In genomic region chr10:68901106-68901927, GRCh38 we compare ENCODE assay signal across 8 cellular contexts. TPM values are rescaled to one million over a fixed set of nuclear protein-coding genes. Genes with fewer than 3 reads are reported as not detected.
DNase-seq lines count a peak whose midpoint lies in the region; ATAC-seq and TF ChIP-seq lines count a peak whose summit lies in the region.

Gene DDX50 (plus strand): TSS chr10:68901315. CDS start chr10:68901385, 70 bp downstream.

- intact Hi-C loops in CD14-positive monocyte (cut with micrococcal nuclease): loop anchor here in 1 of 2 donors (2.0 to 5.0 kb wide), 2 partner anchors 55 to 179 kb away; partner anchors contain the start of genes CCAR1 and DDX21
- intact Hi-C loops in dendritic cell treated with granulocyte-macrophage colony-stimulating factor and Interleukin-4, amounts not matched to agents 40 ng/mL and 50 ng/mL, for 4 days (cut with micrococcal nuclease): loop anchor here (5.0 to 10.0 kb wide), 4 partner anchors 56 to 567 kb away; partner anchors contain the start of genes DDX21, HNRNPH3, PBLD and RUFY2
- intact Hi-C loops in left lung (cut with DNase I): no loop called here

- H3K27me3 Mint-ChIP-seq in CD14-positive monocyte (ENCODE audit: low read depth in 3 of 3): peaks cover 0 to 2% (median 0%) of the 10 kb centered on the region in 3 donors
- H3K27me3 Mint-ChIP-seq in dendritic cell treated with granulocyte-macrophage colony-stimulating factor and Interleukin-4, amounts not matched to agents 40 ng/mL and 50 ng/mL, for 4 days: peaks cover 8% of the 10 kb centered on the region

- no peaks in the 10 kb centered on the region for H3K9me3 ChIP-seq in left lung

- DNase-seq in CD14-positive monocyte (ENCODE audit: low spot score): peak; percentile 97
- DNase-seq in NCI-H774 (lab: John Stamatoyannopoulos, UW): peak; percentile 98
- peak; percentile 93 to 94 for DNase-seq in activated CD4-positive, alpha-beta T cell treated with anti-CD3 and anti-CD28 coated beads, Interleukin-2, amount 50 U/mL, for 4 hours
- peak; percentile 98 for DNase-seq in left lung
- DNase-seq in stimulated activated CD4-positive, alpha-beta T cell treated with anti-CD3 and anti-CD28 coated beads, Interleukin-4, amount 100 ng/mL, for 1 hour: peak; percentile 91

- peak within 1 kb of the TSS; percentile 99 for H3K27ac ChIP-seq in left lung

- peaks cover 29% of the 10 kb centered on the region for H3K4me1 Mint-ChIP-seq in CD14-positive monocyte
- peaks cover 34% of the 10 kb centered on the region for H3K4me1 Mint-ChIP-seq in dendritic cell treated with granulocyte-macrophage colony-stimulating factor and Interleukin-4, amounts not matched to agents 40 ng/mL and 50 ng/mL, for 4 days (ENCODE audit: low read depth)

- no peaks in the 10 kb centered on the region for H3K9me3 Mint-ChIP-seq in CD14-positive monocyte
- H3K9me3 Mint-ChIP-seq in dendritic cell treated with granulocyte-macrophage colony-stimulating factor and Interleukin-4, amounts not matched to agents 40 ng/mL and 50 ng/mL, for 4 days: no peaks in the 10 kb centered on the region

- H3K36me3 ChIP-seq in left lung: no peaks in the 10 kb centered on the region

- no peak for TF ChIP-seq CTCF in CD14-positive monocyte (IDR thresholded peaks at IDR 0.05)
- peak in 1 of 2 donors; percentile 10 for TF ChIP-seq CTCF in left lung (IDR thresholded peaks at IDR 0.05)

- peak within 1 kb of the TSS; percentile 94 to 98 (median 97) for H3K27ac Mint-ChIP-seq in CD14-positive monocyte
- H3K27ac Mint-ChIP-seq in dendritic cell treated with granulocyte-macrophage colony-stimulating factor and Interleukin-4, amounts not matched to agents 40 ng/mL and 50 ng/mL, for 4 days: peak within 1 kb of the TSS; percentile 99

- H3K36me3 Mint-ChIP-seq in CD14-positive monocyte: peaks cover 8 to 9% of the 10 kb centered on the region in 2 donors
- H3K36me3 Mint-ChIP-seq in dendritic cell treated with granulocyte-macrophage colony-stimulating factor and Interleukin-4, amounts not matched to agents 40 ng/mL and 50 ng/mL, for 4 days (ENCODE audit: low read depth): peaks cover 26% of the 10 kb centered on the region

- H3K4me1 ChIP-seq in left lung: peaks cover 7 to 30% of the 10 kb centered on the region in 2 donors

- peak within 1 kb of the TSS; percentile 91 to 97 for H3K4me3 Mint-ChIP-seq in CD14-positive monocyte
- peak within 1 kb of the TSS; percentile 97 for H3K4me3 Mint-ChIP-seq in dendritic cell treated with granulocyte-macrophage colony-stimulating factor and Interleukin-4, amounts not matched to agents 40 ng/mL and 50 ng/mL, for 4 days

- no peaks in the 10 kb centered on the region for H3K27me3 ChIP-seq in left lung

- peak within 1 kb of the TSS; percentile 89 to 96 for H3K4me3 ChIP-seq in left lung

- ATAC-seq in GM19395 (IDR thresholded peaks at IDR 0.05; ENCODE audit: unreplicated experiment): peak; percentile 98
- ATAC-seq in HG03565 (IDR thresholded peaks at IDR 0.05; ENCODE audit: unreplicated experiment): peak; percentile 95
- ATAC-seq in left lung: peak; percentile 97

RNA-seq across cellular contexts. Expression of gene DDX50, which starts in this region (rescaled TPM):
- polyA plus RNA-seq in CD14-positive monocyte: 10 to 100 TPM; 14.2 to 17.0 TPM
- 10 to 100 TPM; 25.8 to 27.6 TPM for total RNA-seq in left lung

Comparison
In these comparisons a context has a peak if more than half of its experiments do, and no peak if none do; other contexts are left out.
1. Peak in every context shown above with its lines: DNase-seq, ATAC-seq, H3K4me3 ChIP-seq and H3K27ac ChIP-seq.